Comparison of ENCODE assay signal across 26 cellular contexts in the genomic region with DNA sequence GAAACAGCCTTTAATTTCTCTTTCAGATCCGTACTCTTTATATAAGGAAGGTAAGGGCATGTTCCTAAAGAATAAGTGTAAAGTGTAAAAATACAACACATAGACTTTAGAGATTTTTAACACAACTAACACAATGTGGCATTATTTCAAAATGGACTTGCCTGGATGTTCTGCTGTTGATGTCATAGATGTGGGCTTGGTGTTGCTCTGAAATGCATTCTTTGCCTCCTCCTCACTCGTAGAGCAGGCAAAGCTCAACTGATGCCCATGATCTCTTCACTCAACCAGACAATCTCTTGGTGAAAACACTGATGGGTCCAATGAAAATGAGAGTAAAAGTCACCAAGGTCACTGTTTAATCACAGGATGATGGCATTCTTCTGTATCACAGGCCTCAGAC.
"Had no signal": no experiment of that assay in that cellular context is flagged by ENCODE, and none has a peak within 500 bp of the region (broad histone marks: within the 10 kb centered on the region; RNA-seq: fewer than 3 reads in every experiment).

No MANE protein-coding gene starts in this region.

- H3K4me1 ChIP-seq: stomach, suprapubic skin, testis, thyroid gland, tibial artery, tibial nerve, transverse colon, upper lobe of left lung, upper lobe of right lung, uterus, vagina had no signal

- ATAC-seq: stimulated activated effector memory CD8-positive, alpha-beta T cell treated with anti-CD3 and anti-CD28 coated beads, Interleukin-12 subunit alpha, Interleukin-12 subunit beta, amount 100 ng/mL, for 72 hours; stimulated activated memory B cell treated with anti-CD40 and anti-IgM and Interleukin-4, amounts not matched to agents 10 μg/mL and 1 μg/mL and 100 μg/mL, for 72 hours; stimulated activated naive B cell treated with anti-CD40 and anti-IgM and Interleukin-4, amounts not matched to agents 10 μg/mL and 1 μg/mL and 100 μg/mL, for 72 hours; stimulated activated naive CD8-positive, alpha-beta T cell treated with anti-CD3 and anti-CD28 coated beads, Interleukin-15, amount 100 ng/mL, for 72 hours; stimulated activated naive CD8-positive, alpha-beta T cell treated with anti-CD3 and anti-CD28 coated beads, Interleukin-15, Interleukin-2, amounts not matched to agents 100 U/mL and 50 U/mL, for 24 hours; upper lobe of right lung had no signal

- H3K36me3 ChIP-seq: stomach, suprapubic skin, thoracic aorta, thyroid gland, tibial artery, tibial nerve, transverse colon, upper lobe of left lung, upper lobe of right lung, uterus, vagina had no signal

- H3K27me3 ChIP-seq: testis, thyroid gland, tibial artery, tibial nerve, transverse colon, upper lobe of right lung, uterus, vagina had no signal

- H3K4me3 ChIP-seq: stomach, suprapubic skin, testis, thoracic aorta, thyroid gland, tibial artery, tibial nerve, transverse colon, upper lobe of left lung, upper lobe of right lung, uterus, vagina had no signal

- DNase-seq: stimulated activated CD4-positive, alpha-beta T cell treated with anti-CD3 and anti-CD28 coated beads, Interleukin-2, amount 100 ng/mL, for 48 hours; stimulated activated CD4-positive, alpha-beta T cell treated with anti-CD3 and anti-CD28 coated beads, Interleukin-4, amount 100 ng/mL, for 1 hour; stimulated activated CD4-positive, alpha-beta T cell treated with anti-CD3 and anti-CD28 coated beads, Interleukin-4, amount 100 ng/mL, for 24 hours; stimulated activated CD4-positive, alpha-beta T cell treated with anti-CD3 and anti-CD28 coated beads, Interleukin-4, amount 100 ng/mL, for 4 hours; stimulated activated CD8-positive, alpha-beta memory T cell treated with anti-CD3 and anti-CD28 coated beads, Interleukin-4, amount 100 ng/mL, for 48 hours; stimulated activated naive B cell treated with anti-CD40 and anti-IgM and Interleukin-4, amounts not matched to agents 10 μg/mL and 1 μg/mL and 100 μg/mL, for 72 hours; stimulated activated naive CD4-positive, alpha-beta T cell; stimulated activated naive CD4-positive, alpha-beta T cell treated with Interleukin-2 at 50 U/mL for 16 hours; stimulated activated naive CD8-positive, alpha-beta T cell treated with anti-CD3 and anti-CD28 coated beads, Interleukin-15, amount 100 ng/mL, for 72 hours; stimulated activated naive CD8-positive, alpha-beta T cell treated with anti-CD3 and anti-CD28 coated beads, Interleukin-15, Interleukin-2, amounts not matched to agents 100 U/mL and 50 U/mL, for 24 hours; stomach; substantia nigra; testis; thyroid gland; tibial artery; transverse colon; trophoblast cell; upper lobe of left lung; upper lobe of right lung; uterus had no signal

- H3K9me3 ChIP-seq: stomach, suprapubic skin, testis, thoracic aorta, thyroid gland, tibial artery, tibial nerve, transverse colon, upper lobe of left lung, upper lobe of right lung, uterus, vagina had no signal

- H3K27ac ChIP-seq: stomach, suprapubic skin, testis, thoracic aorta, thyroid gland, tibial artery, transverse colon, upper lobe of left lung, upper lobe of right lung, uterus, vagina had no signal
